Comparison of ENCODE assay signal across 16 cellular contexts in the genomic region with DNA sequence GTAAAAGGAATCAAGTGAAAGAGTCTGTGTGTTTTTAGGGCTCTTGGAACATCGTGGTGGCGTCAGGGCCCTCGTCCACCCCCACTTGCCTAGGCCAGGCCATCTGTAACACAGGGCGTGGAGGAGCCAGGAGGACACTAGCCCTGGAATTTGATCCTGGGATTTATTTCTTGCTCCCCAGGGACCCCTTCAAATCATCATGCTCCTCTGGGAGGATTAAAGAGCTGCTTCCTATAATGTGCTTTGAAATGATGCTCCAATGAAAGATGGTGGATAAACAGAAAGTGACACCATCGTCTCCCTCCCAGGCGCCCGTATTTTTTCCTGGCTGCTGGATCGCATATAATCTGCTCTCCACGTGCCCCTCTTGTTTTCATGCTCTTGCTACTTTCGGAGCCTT.
DNase-seq lines count a peak whose midpoint lies in the region; ATAC-seq, FAIRE-seq and TF ChIP-seq lines count a peak whose summit lies in the region.
"Had no signal": no experiment of that assay in that cellular context is flagged by ENCODE, and none has a peak within 500 bp of the region (broad histone marks: within the 10 kb centered on the region; RNA-seq: fewer than 3 reads in every experiment).

No MANE protein-coding gene starts in this region.

- H2AK5ac ChIP-seq in H9 (ENCODE audit: insufficient read length, low read length) = no peak overlapping the region

- no peak overlapping the region for H2BK20ac ChIP-seq in H9 (ENCODE audit: low read depth, low read length, poor library complexity, severe bottlenecking)

- no peak overlapping the region for H3K18ac ChIP-seq in H9 (ENCODE audit: insufficient read length, low read depth, low read length)

- H3K36me3 Mint-ChIP-seq in H9 (ENCODE audit: insufficient read depth in 1 of 3, low read depth in 3 of 3) = peaks cover 0 to 7% (median 7%) of the 10 kb centered on the region in 3 experiments; a peak in 5 of 7 replicates
- peaks cover 9% of the 10 kb centered on the region for H3K36me3 Mint-ChIP-seq in nephron progenitor cell (ENCODE audit: low read depth)

- TF ChIP-seq CTCF in D721Med (IDR thresholded peaks at IDR 0.05; ENCODE audit: insufficient read depth, missing control alignments) (no peak), H9 (conservative IDR thresholded peaks at IDR 0.05) (no peak), nephron progenitor cell (IDR thresholded peaks at IDR 0.05) (no peak)

- no peak for ATAC-seq in HG03565 (IDR thresholded peaks at IDR 0.05; ENCODE audit: unreplicated experiment)
- ATAC-seq in HG03571 (IDR thresholded peaks at IDR 0.05; ENCODE audit: unreplicated experiment) = no peak
- ATAC-seq in HG03460 (IDR thresholded peaks at IDR 0.05; ENCODE audit: unreplicated experiment) = no peak
- ATAC-seq: T-helper 17 cell had no signal

- no peak overlapping the region for H4K8ac ChIP-seq in H9 (replicated peaks; ENCODE audit: insufficient read length, low read depth, low read length)

- H3K9me3 ChIP-seq in H9 (ENCODE audit: control insufficient read depth, low read depth, low read length) = no peaks in the 10 kb centered on the region
- H3K9me3 ChIP-seq: BE2C had no signal

- peak; percentile 61 for DNase-seq in D721Med (ENCODE audit: insufficient read length, low spot score)
- DNase-seq in H9 = no peak
- peak; percentile 97 for DNase-seq in NCI-H82 (lab: John Stamatoyannopoulos, UW)
- peak; percentile 32 for DNase-seq in nephron progenitor cell
- DNase-seq: BE2C; CD4-positive, alpha-beta memory T cell; KBM-7; NCI-H1048; NCI-H1694; NCI-H510A treated with DMSO at 0.1 percent for 48 hours; SHP77 treated with DMSO at 0.1 percent for 48 hours; T-helper 17 cell had no signal

- H3K27ac Mint-ChIP-seq in H9 (peak overlapping the region; percentile 5 to 66 (median 12); a peak in 3 of 7 replicates), nephron progenitor cell (peak overlapping the region; percentile 89)

- H3K4ac ChIP-seq in H9 (ENCODE audit: low read depth, low read length) = no peak overlapping the region

- no peak overlapping the region for H3K23ac ChIP-seq in H9 (ENCODE audit: insufficient read length, low read depth, low read length)

- H2BK120ac ChIP-seq in H9 (ENCODE audit: low read depth, low read length, poor library complexity, severe bottlenecking) = no peak overlapping the region

- H3K23me2 ChIP-seq in H9 (ENCODE audit: insufficient read length, low read depth, low read length, poor library complexity, severe bottlenecking) = peaks cover 3% of the 10 kb centered on the region

- H3K27me3 Mint-ChIP-seq in H9 (ENCODE audit: low read depth) = no peaks in the 10 kb centered on the region
- peaks cover 32% of the 10 kb centered on the region for H3K27me3 Mint-ChIP-seq in nephron progenitor cell (ENCODE audit: low read depth, poor library complexity)

- no peak overlapping the region for H4K91ac ChIP-seq in H9 (ENCODE audit: insufficient read length, low read depth, low read length)

- no peak overlapping the region for H3T11ph ChIP-seq in H9 (ENCODE audit: low read length)

- no peak overlapping the region for H3K4me3 Mint-ChIP-seq in H9
- H3K4me3 Mint-ChIP-seq in nephron progenitor cell = peak overlapping the region; percentile 56
- H3K4me3 Mint-ChIP-seq: CD4-positive, alpha-beta memory T cell; T-helper 17 cell had no signal

- H3K4me1 ChIP-seq in H9 (ENCODE audit: insufficient read depth, low read length) = peaks cover 23% of the 10 kb centered on the region
- H3K4me1 ChIP-seq: BE2C had no signal

- H3K27me3 ChIP-seq in H9 (ENCODE audit: insufficient read depth, low read length) = no peaks in the 10 kb centered on the region; the same call in 1 of the 2 replicates
- H3K27me3 ChIP-seq: BE2C had no signal

- no peak for FAIRE-seq in D721Med (lab: Jason Lieb, UNC)
- FAIRE-seq: RCC 7860 had no signal

- no peak overlapping the region for H3K56ac ChIP-seq in H9 (ENCODE audit: insufficient read length, low read depth, low read length)

- no peak overlapping the region for H2BK5ac ChIP-seq in H9 (ENCODE audit: insufficient read length, low read length)

- H3K27ac ChIP-seq in H9 (ENCODE audit: insufficient read length, low read depth, low read length) = no peak overlapping the region

- H3K9me3 Mint-ChIP-seq in H9 (no peaks in the 10 kb centered on the region; a peak in 1 of 5 replicates), nephron progenitor cell (no peaks in the 10 kb centered on the region)
- H3K9me3 Mint-ChIP-seq: CD4-positive, alpha-beta memory T cell had no signal

- WGBS in H9 (ENCODE audit: extremely low coverage, insufficient read length, low lambda C conversion rate) = no CpG with 5 or more reads among the region's 10 CpGs

- no peak overlapping the region for H4K5ac ChIP-seq in H9 (ENCODE audit: insufficient read length, low read depth, low read length)

- no peak overlapping the region for H3K14ac ChIP-seq in H9 (ENCODE audit: insufficient read depth, low read length)

- H3K4me2 ChIP-seq in H9 (ENCODE audit: insufficient read depth, insufficient read length, low read length) = no peak overlapping the region

- no peak overlapping the region for H2AFZ ChIP-seq in H9 (ENCODE audit: low read length)

- no peak overlapping the region for H3K9ac ChIP-seq in H9 (ENCODE audit: extremely low read depth, insufficient read length, low read length)

- no peaks in the 10 kb centered on the region for H3K79me2 ChIP-seq in H9 (ENCODE audit: insufficient read depth, low read length)

- no peaks in the 10 kb centered on the region for H4K20me1 ChIP-seq in H9 (ENCODE audit: control insufficient read depth, insufficient read depth, insufficient read length)

- H3K79me1 ChIP-seq in H9 (ENCODE audit: insufficient read depth, low read depth, low read length, poor library complexity, severe bottlenecking) = no peaks in the 10 kb centered on the region

- H2BK12ac ChIP-seq in H9 (ENCODE audit: insufficient read length, low read depth, low read length) = no peak overlapping the region

- H3K4me1 Mint-ChIP-seq in H9 (peaks cover 62 to 69% of the 10 kb centered on the region in 2 experiments), nephron progenitor cell (peaks cover 75% of the 10 kb centered on the region)
- H3K4me1 Mint-ChIP-seq: CD4-positive, alpha-beta memory T cell had no signal

- H2BK15ac ChIP-seq in H9 (ENCODE audit: low read depth, low read length) = no peak overlapping the region
